In genomic region chr2:12486205-12487118, GRCh38 we compare ENCODE assay signal across 9 cellular contexts.
DNase-seq lines count a peak whose midpoint lies in the region; ATAC-seq and TF ChIP-seq lines count a peak whose summit lies in the region.
"Had no signal": no experiment of that assay in that cellular context is flagged by ENCODE, and none has a peak within 500 bp of the region (broad histone marks: within the 10 kb centered on the region; RNA-seq: fewer than 3 reads in every experiment).

No MANE protein-coding gene starts in this region.

- H3K4me3 ChIP-seq in GM12865 (ENCODE audit: low read depth, low read length) (no peak overlapping the region), HEK293 (ENCODE audit: low read depth, low read length) (no peak overlapping the region), RWPE2 (ENCODE audit: severe bottlenecking) (no peak overlapping the region)

- H3K27me3 ChIP-seq in RWPE2 (ENCODE audit: insufficient read depth, poor library complexity, severe bottlenecking), result no peaks in the 10 kb centered on the region

- TF ChIP-seq CTCF in GM12865 (IDR thresholded peaks at IDR 0.05; ENCODE audit: insufficient read depth, low read depth, low read length, missing control alignments), result no peak
- no peak for TF ChIP-seq CTCF in HEK293 (tag by site-specific recombination; IDR thresholded peaks at IDR 0.05)
- TF ChIP-seq CTCF in RWPE2 (IDR thresholded peaks at IDR 0.05; ENCODE audit: poor library complexity, severe bottlenecking), result no peak

- POLR2A ChIA-PET in HEK293 (lab: Yijun Ruan, JAX), result no interaction called here

- CTCF ChIA-PET in HEK293 (lab: Yijun Ruan, JAX), result interaction anchor here (0.6 kb wide), 1 partner anchor 230 kb away, joined by 3 read pairs; no protein-coding TSS in a partner anchor

- H3K36me3 ChIP-seq in HEK293 (ENCODE audit: control insufficient read depth in 2 of 2, insufficient read depth in 1 of 2, low read length in 2 of 2), result no peaks in the 10 kb centered on the region
- H3K36me3 ChIP-seq in RWPE2 (ENCODE audit: low read depth), result no peaks in the 10 kb centered on the region

- ATAC-seq in RWPE2 (ENCODE audit: low read depth) (peak; percentile 94), HG02981 (IDR thresholded peaks at IDR 0.05; ENCODE audit: unreplicated experiment) (no peak)

- DNase-seq in GM12865 (ENCODE audit: low read depth) (peak; percentile 45), RWPE2 (ENCODE audit: low spot score) (no peak), iPS-NIHi7 (ENCODE audit: extremely low spot score) (peak; percentile 28), NCI-H526 (lab: John Stamatoyannopoulos, UW) (no peak), SW 1271 (lab: John Stamatoyannopoulos, UW) (no peak), NCI-H524 (lab: John Stamatoyannopoulos, UW) (no peak)
- DNase-seq: substantia nigra had no signal

- H3K9me3 ChIP-seq in HEK293 (ENCODE audit: control insufficient read depth, insufficient read depth, low read depth, low read length) (no peaks in the 10 kb centered on the region), RWPE2 (ENCODE audit: severe bottlenecking) (no peaks in the 10 kb centered on the region)

- H3K27ac ChIP-seq in HEK293 (ENCODE audit: extremely low read depth, low read depth, low read length), result no peak overlapping the region
- peak overlapping the region; percentile 24 for H3K27ac ChIP-seq in RWPE2 (ENCODE audit: poor library complexity, severe bottlenecking)

- no peaks in the 10 kb centered on the region for H3K4me1 ChIP-seq in HEK293 (ENCODE audit: control insufficient read depth, insufficient read depth, low read length)
- peaks cover 14% of the 10 kb centered on the region for H3K4me1 ChIP-seq in RWPE2 (ENCODE audit: insufficient read depth, poor library complexity, severe bottlenecking)

TF ChIP-seq in HEK293, 187 proteins besides CTCF, POLR2A, EP300 and RAD21:
- TF ChIP-seq FEZF1 (tag by site-specific recombination; IDR thresholded peaks at IDR 0.05) (peak; percentile 65), HOXA7 (CRISPR knock-in tag; IDR thresholded peaks at IDR 0.05; ENCODE audit: borderline replicate concordance) (no peak), ZNF664 (tag by site-specific recombination; IDR thresholded peaks at IDR 0.05) (no peak)

Comparison
In these comparisons a context has a peak if more than half of its experiments do, and no peak if none do; other contexts are left out.
1. DNase-seq: peak in GM12865 (single experiment) and iPS-NIHi7 (single experiment); none in RWPE2 (single experiment), NCI-H526 (0 of 2), SW 1271 (0 of 2) and NCI-H524 (0 of 2).